Comparison of ENCODE assay signal across 25 cellular contexts in genomic region chr9:133210609-133211008, GRCh38. TPM values are rescaled to one million over a fixed set of nuclear protein-coding genes. Genes with fewer than 3 reads are reported as not detected.
DNase-seq lines count a peak whose midpoint lies in the region; ATAC-seq, FAIRE-seq and TF ChIP-seq lines count a peak whose summit lies in the region.
"Had no signal": no experiment of that assay in that cellular context is flagged by ENCODE, and none has a peak within 500 bp of the region (broad histone marks: within the 10 kb centered on the region; RNA-seq: fewer than 3 reads in every experiment).

No MANE protein-coding gene starts in this region.

- no peak for TF ChIP-seq CTCF in bronchial epithelial cell (IDR thresholded peaks at IDR 0.05; ENCODE audit: insufficient read depth, low read length, severe bottlenecking)

- H3K36me3 ChIP-seq in bronchial epithelial cell (ENCODE audit: control insufficient read depth, insufficient read depth, low read length) = no peaks in the 10 kb centered on the region
- H3K36me3 ChIP-seq: SJSA1 had no signal

- no peak for ATAC-seq in sciatic nerve
- ATAC-seq: Right ventricle myocardium inferior had no signal

- intact Hi-C loops in sciatic nerve (cut with DNase I) = no loop called here

- H3K4me3 ChIP-seq in bronchial epithelial cell (ENCODE audit: low read depth, low read length) = no peak overlapping the region
- H3K4me3 ChIP-seq: SJSA1 had no signal

- no peaks in the 10 kb centered on the region for H3K27me3 ChIP-seq in bronchial epithelial cell (ENCODE audit: control insufficient read depth, insufficient read depth, low read length)

- DNase-seq in activated CD8-positive, alpha-beta memory T cell treated with anti-CD3 and anti-CD28 coated beads, Interleukin-2, amount 50 U/mL, for 48 hours = peak; percentile 23
- no peak for DNase-seq in activated CD8-positive, alpha-beta memory T cell treated with anti-CD3 and anti-CD28 coated beads, Interleukin-2, amount 50 U/mL, for 4 hours
- no peak for DNase-seq in bronchial epithelial cell (ENCODE audit: low read depth)
- DNase-seq in sciatic nerve (ENCODE audit: low spot score) = peak; percentile 27
- peak; percentile 22 for DNase-seq in ureter (ENCODE audit: low spot score)
- DNase-seq in COLO668 (lab: John Stamatoyannopoulos, UW; ENCODE audit: unreplicated experiment) = no peak
- no peak for DNase-seq in OCI-M2 (lab: John Stamatoyannopoulos, UW; ENCODE audit: unreplicated experiment)
- DNase-seq: DMS53; GDM1; GOT3; KG1; NCI-H1105; NCI-H146; NCI-H2029 treated with DMSO at 0.1 percent for 48 hours; NCI-H226; NCI-H510A treated with DMSO at 0.1 percent for 48 hours; NCI-H774; NK-92 treated with Interleukin-12 subunit alpha and Interleukin-12 subunit beta, amount 100 ng/mL, for 24 hours had no signal

- FAIRE-seq in bronchial epithelial cell (lab: Jason Lieb, UNC) = peak; percentile 77
- FAIRE-seq: D721Med, GM18507, HTR-8/SVneo, RCC 7860 had no signal

RNA-seq across cellular contexts. Expression of gene OBP2B, which starts 1.6 kb away (rescaled TPM):
- total RNA-seq in bronchial epithelial cell (not detected in 2 replicates), sciatic nerve (not detected), ureter (not detected)
- total RNA-seq: A172, Right ventricle myocardium inferior, SJSA1 had no signal

RNA-seq across cellular contexts. Expression of gene GBGT1, which starts 46.9 kb away (rescaled TPM):
- total RNA-seq in bronchial epithelial cell = 1.0 and 1.1 TPM in 2 replicates
- total RNA-seq in sciatic nerve = 23.2 TPM
- 17.2 TPM for total RNA-seq in ureter
- total RNA-seq: SJSA1 had no signal

Comparison
In these comparisons a context has a peak if more than half of its experiments do, and no peak if none do; other contexts are left out.
1. DNase-seq: peak in activated CD8-positive, alpha-beta memory T cell treated with anti-CD3 and anti-CD28 coated beads, Interleukin-2, amount 50 U/mL, for 48 hours (single experiment), sciatic nerve (single experiment) and ureter (single experiment); none in activated CD8-positive, alpha-beta memory T cell treated with anti-CD3 and anti-CD28 coated beads, Interleukin-2, amount 50 U/mL, for 4 hours (single experiment), bronchial epithelial cell (single experiment), COLO668 (single experiment) and OCI-M2 (single experiment).